ENCODE assay signal across 22 cellular contexts in the genomic region with DNA sequence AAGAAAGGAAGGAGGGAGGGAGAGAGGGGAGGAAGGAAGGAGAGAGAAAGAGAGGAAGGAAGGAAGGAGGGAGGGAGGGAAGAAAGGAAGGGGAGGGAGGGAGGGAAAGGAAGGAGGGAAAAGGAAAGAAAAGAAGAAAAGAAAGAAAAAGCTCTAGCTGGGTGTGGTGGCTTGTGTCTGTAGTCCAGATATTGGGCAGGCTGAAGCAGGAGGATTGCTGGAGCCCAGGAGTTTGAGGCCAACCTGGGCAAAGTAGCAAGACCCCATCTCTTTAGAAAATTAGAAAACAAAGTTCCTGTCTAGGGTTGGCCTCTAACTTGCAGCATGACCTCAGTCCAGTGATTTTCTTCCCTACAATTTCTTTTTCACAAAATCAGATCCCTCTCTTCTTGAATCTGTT.
DNase-seq lines count a peak whose midpoint lies in the region; ATAC-seq, FAIRE-seq and TF ChIP-seq lines count a peak whose summit lies in the region.
"Had no signal": no experiment of that assay in that cellular context is flagged by ENCODE, and none has a peak within 500 bp of the region (broad histone marks: within the 10 kb centered on the region; RNA-seq: fewer than 3 reads in every experiment).

No MANE protein-coding gene starts in this region.

- intact Hi-C loops in HepG2 (cut with micrococcal nuclease; ENCODE audit: unreplicated experiment) = no loop called here
- intact Hi-C loops in right lobe of liver (cut with DNase I) = no loop called here

- no peaks in the 10 kb centered on the region for H3K79me2 ChIP-seq in HepG2 (ENCODE audit: insufficient read depth, low read length)

- CTCF ChIA-PET in HepG2 (lab: Yijun Ruan, JAX; ENCODE audit: low intra/inter-chr PET ratio, low total read pairs) (no interaction called here), WTC11 (lab: Charles Lee) (no interaction called here), T-cell (lab: Charles Lee) (no interaction called here)

- H3K36me3 ChIP-seq in HepG2 (replicated peaks in 1 of 2; ENCODE audit: control insufficient read depth in 1 of 2, insufficient read depth in 2 of 2, low read length in 2 of 2) (no peaks in the 10 kb centered on the region), right lobe of liver (no peaks in the 10 kb centered on the region)
- H3K36me3 ChIP-seq: BLaER1 treated with 17β-estradiol and CSF1 and Interleukin-3, amounts not matched to agents 10 nM and 100 nM had no signal

- no peak for TF ChIP-seq RAD21 in HepG2 (CRISPR knock-in tag; IDR thresholded peaks at IDR 0.05)

- TF ChIP-seq EP300 in HepG2 (IDR thresholded peaks at IDR 0.05; ENCODE audit: low read depth in 2 of 2, low read length in 2 of 2) (no peak), HepG2 (CRISPR knock-in tag; IDR thresholded peaks at IDR 0.05; ENCODE audit: borderline replicate concordance) (no peak)

- H3K27me3 Mint-ChIP-seq in WTC11 (ENCODE audit: low read depth) (peaks cover 52% of the 10 kb centered on the region), T-cell (peaks cover 0 to 7% of the 10 kb centered on the region in 2 donors)
- no peaks in the 10 kb centered on the region for H3K27me3 Mint-ChIP-seq in stimulated activated memory B cell treated with anti-CD40 and anti-IgM and Interleukin-4, amounts not matched to agents 10 μg/mL and 1 μg/mL and 100 μg/mL, for 72 hours
- H3K27me3 Mint-ChIP-seq: B cell; CD4-positive, alpha-beta T cell had no signal

- peaks cover 21% of the 10 kb centered on the region for H3K4me1 Mint-ChIP-seq in WTC11
- H3K4me1 Mint-ChIP-seq in stimulated activated memory B cell treated with anti-CD40 and anti-IgM and Interleukin-4, amounts not matched to agents 10 μg/mL and 1 μg/mL and 100 μg/mL, for 72 hours = peaks cover 50% of the 10 kb centered on the region
- peaks cover 0 to 16% (median 6%) of the 10 kb centered on the region in 3 donors for H3K4me1 Mint-ChIP-seq in T-cell

- H3K36me3 Mint-ChIP-seq in WTC11 = no peaks in the 10 kb centered on the region
- no peaks in the 10 kb centered on the region for H3K36me3 Mint-ChIP-seq in stimulated activated memory B cell treated with anti-CD40 and anti-IgM and Interleukin-4, amounts not matched to agents 10 μg/mL and 1 μg/mL and 100 μg/mL, for 72 hours
- H3K36me3 Mint-ChIP-seq in T-cell = no peaks in the 10 kb centered on the region
- H3K36me3 Mint-ChIP-seq: CD8-positive, alpha-beta T cell had no signal

- TF ChIP-seq POLR2A in HepG2 (IDR thresholded peaks at IDR 0.05; ENCODE audit: insufficient read depth in 1 of 2, low read depth in 2 of 2, low read length in 2 of 2) = no peak
- TF ChIP-seq POLR2A in right lobe of liver (IDR thresholded peaks at IDR 0.05) = no peak

- no peak overlapping the region for H3K4me3 ChIP-seq in HepG2 (replicated peaks in 1 of 3; ENCODE audit: insufficient read depth in 1 of 3, low read depth in 2 of 3, low read length in 3 of 3)
- H3K4me3 ChIP-seq in right lobe of liver = no peak overlapping the region
- H3K4me3 ChIP-seq: A549; BLaER1 treated with 17β-estradiol and CSF1 and Interleukin-3, amounts not matched to agents 10 nM and 100 nM had no signal

- ATAC-seq in HepG2 (no peak), right lobe of liver (no peak), WTC11 (no peak), T-cell (replicated peaks in 1 of 4) (no peak), HG02798 (IDR thresholded peaks at IDR 0.05; ENCODE audit: poor library complexity, unreplicated experiment) (no peak)
- no peak for ATAC-seq in stimulated activated memory B cell treated with anti-CD40 and anti-IgM and Interleukin-4, amounts not matched to agents 10 μg/mL and 1 μg/mL and 100 μg/mL, for 72 hours
- ATAC-seq: A549; CD8-positive, alpha-beta T cell had no signal

- no peak for TF ChIP-seq CTCF in HepG2 (CRISPR knock-in tag; IDR thresholded peaks at IDR 0.05)
- no peak for TF ChIP-seq CTCF in right lobe of liver (IDR thresholded peaks at IDR 0.05)
- TF ChIP-seq CTCF in WTC11 (IDR thresholded peaks at IDR 0.05) = no peak

- no peaks in the 10 kb centered on the region for H3K9me3 ChIP-seq in HepG2 (ENCODE audit: low read length)
- no peaks in the 10 kb centered on the region for H3K9me3 ChIP-seq in right lobe of liver
- H3K9me3 ChIP-seq: A549, Caco-2 had no signal

- H3K27ac ChIP-seq in HepG2 (ENCODE audit: extremely low read length, insufficient read depth, low read length) (no peak overlapping the region), right lobe of liver (no peak overlapping the region)
- H3K27ac ChIP-seq: 22Rv1; A549; BLaER1 treated with 17β-estradiol and CSF1 and Interleukin-3, amounts not matched to agents 10 nM and 100 nM; C4-2B had no signal

- H3K4me1 ChIP-seq in HepG2 (ENCODE audit: insufficient read depth, low read length) (peaks cover 43% of the 10 kb centered on the region), right lobe of liver (peaks cover 0 to 6% (median 3%) of the 10 kb centered on the region in 4 donors)
- H3K4me1 ChIP-seq: A549 had no signal

- BruUV-seq in HepG2 (replicated peaks; lab: Mats Ljungman, UMichigan) = no TSS peak

- H2AFZ ChIP-seq in HepG2 (ENCODE audit: low read length) = no peak overlapping the region

- H3K27me3 ChIP-seq in HepG2 (ENCODE audit: control insufficient read depth in 1 of 2, insufficient read depth in 2 of 2, low read length in 2 of 2) = no peaks in the 10 kb centered on the region
- H3K27me3 ChIP-seq in right lobe of liver = no peaks in the 10 kb centered on the region
- H3K27me3 ChIP-seq: BLaER1 treated with 17β-estradiol and CSF1 and Interleukin-3, amounts not matched to agents 10 nM and 100 nM had no signal

- no peak for FAIRE-seq in HepG2 (lab: Jason Lieb, UNC)
- FAIRE-seq: A549, D721Med, G401.6, GM12891 had no signal

- H3K4me3 Mint-ChIP-seq in WTC11 = no peak overlapping the region
- no peak overlapping the region for H3K4me3 Mint-ChIP-seq in stimulated activated memory B cell treated with anti-CD40 and anti-IgM and Interleukin-4, amounts not matched to agents 10 μg/mL and 1 μg/mL and 100 μg/mL, for 72 hours
- no peak overlapping the region for H3K4me3 Mint-ChIP-seq in T-cell
- H3K4me3 Mint-ChIP-seq: CD4-positive, alpha-beta T cell; CD8-positive, alpha-beta T cell had no signal

- POLR2A ChIA-PET in HepG2 (lab: Yijun Ruan, JAX) (no interaction called here), WTC11 (lab: Charles Lee) (no interaction called here), T-cell (lab: Charles Lee) (no interaction called here)

- H4K20me1 ChIP-seq in HepG2 (ENCODE audit: insufficient read depth, low read length) = no peaks in the 10 kb centered on the region
- H4K20me1 ChIP-seq: BLaER1 treated with 17β-estradiol and CSF1 and Interleukin-3, amounts not matched to agents 10 nM and 100 nM had no signal

- H3K4me2 ChIP-seq in HepG2 (ENCODE audit: low read depth, low read length) = no peak overlapping the region
- H3K4me2 ChIP-seq: A549 had no signal

- H3K27ac Mint-ChIP-seq in WTC11 = no peak overlapping the region
- H3K27ac Mint-ChIP-seq in stimulated activated memory B cell treated with anti-CD40 and anti-IgM and Interleukin-4, amounts not matched to agents 10 μg/mL and 1 μg/mL and 100 μg/mL, for 72 hours = peak overlapping the region; percentile 95
- H3K27ac Mint-ChIP-seq in T-cell = no peak overlapping the region
- H3K27ac Mint-ChIP-seq: B cell; CD4-positive, alpha-beta T cell; CD8-positive, alpha-beta T cell had no signal

- in situ Hi-C loops in HepG2 (cut with HindIII; ENCODE audit: extremely low pct_ligation_motif_present, low pct_unique_long_range_greater_than_20kb) = no loop called here

- no peak overlapping the region for H3K9ac ChIP-seq in HepG2 (ENCODE audit: insufficient read depth, low read depth, low read length)
- H3K9ac ChIP-seq: BLaER1 treated with 17β-estradiol and CSF1 and Interleukin-3, amounts not matched to agents 10 nM and 100 nM had no signal

- H3K9me3 Mint-ChIP-seq in WTC11 = no peaks in the 10 kb centered on the region
- peaks cover 3% of the 10 kb centered on the region for H3K9me3 Mint-ChIP-seq in stimulated activated memory B cell treated with anti-CD40 and anti-IgM and Interleukin-4, amounts not matched to agents 10 μg/mL and 1 μg/mL and 100 μg/mL, for 72 hours
- H3K9me3 Mint-ChIP-seq in T-cell = no peaks in the 10 kb centered on the region
- H3K9me3 Mint-ChIP-seq: CD4-positive, alpha-beta T cell; CD8-positive, alpha-beta T cell had no signal

- DNase-seq in HepG2 (ENCODE audit: low spot score) = no peak
- no peak for DNase-seq in right lobe of liver
- DNase-seq in WTC11 (ENCODE audit: low spot score) = no peak
- no peak for DNase-seq in T-cell
- DNase-seq in iPS-NIHi7 (ENCODE audit: extremely low spot score) = no peak
- DNase-seq: AML-193; Caco-2; Calu3; CD4-positive, alpha-beta T cell; CD8-positive, alpha-beta T cell; DMS79 treated with DMSO at 0.1 percent for 48 hours; GF-D8 had no signal

TF ChIP-seq in HepG2, 621 proteins besides CTCF, POLR2A, EP300 and RAD21:
- TF ChIP-seq ZNF792 (CRISPR knock-in tag; IDR thresholded peaks at IDR 0.05) (no peak), HNRNPK (IDR thresholded peaks at IDR 0.05; ENCODE audit: low read depth, low read length, poor library complexity, severe bottlenecking) (peak; percentile 92), ZNF773 (CRISPR knock-in tag; IDR thresholded peaks at IDR 0.05; ENCODE audit: borderline replicate concordance) (no peak)
- TF ChIP-seq, protein P1, sequence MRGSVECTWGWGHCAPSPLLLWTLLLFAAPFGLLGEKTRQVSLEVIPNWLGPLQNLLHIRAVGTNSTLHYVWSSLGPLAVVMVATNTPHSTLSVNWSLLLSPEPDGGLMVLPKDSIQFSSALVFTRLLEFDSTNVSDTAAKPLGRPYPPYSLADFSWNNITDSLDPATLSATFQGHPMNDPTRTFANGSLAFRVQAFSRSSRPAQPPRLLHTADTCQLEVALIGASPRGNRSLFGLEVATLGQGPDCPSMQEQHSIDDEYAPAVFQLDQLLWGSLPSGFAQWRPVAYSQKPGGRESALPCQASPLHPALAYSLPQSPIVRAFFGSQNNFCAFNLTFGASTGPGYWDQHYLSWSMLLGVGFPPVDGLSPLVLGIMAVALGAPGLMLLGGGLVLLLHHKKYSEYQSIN (CRISPR knock-in tag; IDR thresholded peaks at IDR 0.05; ENCODE audit: borderline replicate concordance) = no peak
TF ChIP-seq in HepG2: peak in this region for 1.

TF ChIP-seq in WTC11, 78 proteins besides CTCF, POLR2A, EP300 and RAD21:
- TF ChIP-seq CBFB (CRISPR knock-in tag; IDR thresholded peaks at IDR 0.05; ENCODE audit: low read depth) = no peak
- TF ChIP-seq, protein P2, sequence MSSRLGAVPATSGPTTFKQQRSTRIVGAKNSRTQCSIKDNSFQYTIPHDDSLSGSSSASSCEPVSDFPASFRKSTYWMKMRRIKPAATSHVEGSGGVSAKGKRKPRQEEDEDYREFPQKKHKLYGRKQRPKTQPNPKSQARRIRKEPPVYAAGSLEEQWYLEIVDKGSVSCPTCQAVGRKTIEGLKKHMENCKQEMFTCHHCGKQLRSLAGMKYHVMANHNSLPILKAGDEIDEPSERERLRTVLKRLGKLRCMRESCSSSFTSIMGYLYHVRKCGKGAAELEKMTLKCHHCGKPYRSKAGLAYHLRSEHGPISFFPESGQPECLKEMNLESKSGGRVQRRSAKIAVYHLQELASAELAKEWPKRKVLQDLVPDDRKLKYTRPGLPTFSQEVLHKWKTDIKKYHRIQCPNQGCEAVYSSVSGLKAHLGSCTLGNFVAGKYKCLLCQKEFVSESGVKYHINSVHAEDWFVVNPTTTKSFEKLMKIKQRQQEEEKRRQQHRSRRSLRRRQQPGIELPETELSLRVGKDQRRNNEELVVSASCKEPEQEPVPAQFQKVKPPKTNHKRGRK (CRISPR knock-in tag; IDR thresholded peaks at IDR 0.05; ENCODE audit: borderline replicate concordance) = 0 out of 2 replicates have a peak, but pooled peaks have one; percentile 24
